In the genomic region with DNA sequence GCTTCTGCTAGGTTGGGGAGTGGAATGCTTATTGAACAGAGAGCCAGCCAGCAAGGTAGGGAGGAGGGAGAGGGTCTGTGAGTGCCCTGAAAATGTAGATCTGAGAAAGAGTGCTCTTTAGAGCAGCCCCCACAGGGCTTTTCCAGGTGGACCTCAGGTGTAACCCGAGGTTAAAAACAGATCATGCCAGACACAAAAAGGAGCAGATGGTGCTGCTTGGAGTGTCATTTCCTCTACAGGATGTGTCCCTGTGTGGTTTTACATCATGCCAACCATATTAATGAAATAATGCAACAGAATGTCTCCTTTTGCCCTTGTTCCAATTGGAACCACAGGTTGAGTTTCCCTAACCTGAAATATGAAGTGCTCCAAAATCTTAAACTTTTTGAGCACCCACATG, we compare ENCODE assay signal across 1 cellular context.
A peak's percentile ranks its signal among the peaks of the same experiment; 100 is the strongest.
TF ChIP-seq lines count a peak whose summit lies in the region.

No MANE protein-coding gene starts in this region.

TF ChIP-seq in GM12878, 131 proteins besides CTCF, POLR2A, EP300 and RAD21:
- TF ChIP-seq SIN3A (IDR thresholded peaks at IDR 0.05; ENCODE audit: low read depth, low read length) (no peak), EED (IDR thresholded peaks at IDR 0.05; ENCODE audit: low read depth) (peak; percentile 38), IKZF1 (conservative IDR thresholded peaks at IDR 0.05) (peak; percentile 34; the same call in 1 of the 2 replicates), WRNIP1 (IDR thresholded peaks at IDR 0.05; ENCODE audit: borderline replicate concordance, low read depth, low read length) (0 out of 2 replicates have a peak, but pooled peaks have one; percentile 50), MEF2A (IDR thresholded peaks at IDR 0.05; ENCODE audit: insufficient read depth, low read depth, low read length) (no peak), TBL1XR1 (IDR thresholded peaks at IDR 0.05; ENCODE audit: low read depth, low read length) (0 out of 2 replicates have a peak, but pooled peaks have one; percentile 28), RUNX3 (IDR thresholded peaks at IDR 0.05; ENCODE audit: low read length) (peak; percentile 49)
- TF ChIP-seq, protein P1, sequence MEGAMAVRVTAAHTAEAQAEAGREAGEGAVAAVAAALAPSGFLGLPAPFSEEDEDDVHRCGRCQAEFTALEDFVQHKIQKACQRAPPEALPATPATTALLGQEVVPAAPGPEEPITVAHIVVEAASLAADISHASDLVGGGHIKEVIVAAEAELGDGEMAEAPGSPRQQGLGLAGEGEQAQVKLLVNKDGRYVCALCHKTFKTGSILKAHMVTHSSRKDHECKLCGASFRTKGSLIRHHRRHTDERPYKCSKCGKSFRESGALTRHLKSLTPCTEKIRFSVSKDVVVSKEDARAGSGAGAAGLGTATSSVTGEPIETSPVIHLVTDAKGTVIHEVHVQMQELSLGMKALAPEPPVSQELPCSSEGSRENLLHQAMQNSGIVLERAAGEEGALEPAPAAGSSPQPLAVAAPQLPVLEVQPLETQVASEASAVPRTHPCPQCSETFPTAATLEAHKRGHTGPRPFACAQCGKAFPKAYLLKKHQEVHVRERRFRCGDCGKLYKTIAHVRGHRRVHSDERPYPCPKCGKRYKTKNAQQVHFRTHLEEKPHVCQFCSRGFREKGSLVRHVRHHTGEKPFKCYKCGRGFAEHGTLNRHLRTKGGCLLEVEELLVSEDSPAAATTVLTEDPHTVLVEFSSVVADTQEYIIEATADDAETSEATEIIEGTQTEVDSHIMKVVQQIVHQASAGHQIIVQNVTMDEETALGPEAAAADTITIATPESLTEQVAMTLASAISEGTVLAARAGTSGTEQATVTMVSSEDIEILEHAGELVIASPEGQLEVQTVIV (IDR thresholded peaks at IDR 0.05; ENCODE audit: borderline replicate concordance, partially characterized antibody): no peak
- TF ChIP-seq, protein P2, sequence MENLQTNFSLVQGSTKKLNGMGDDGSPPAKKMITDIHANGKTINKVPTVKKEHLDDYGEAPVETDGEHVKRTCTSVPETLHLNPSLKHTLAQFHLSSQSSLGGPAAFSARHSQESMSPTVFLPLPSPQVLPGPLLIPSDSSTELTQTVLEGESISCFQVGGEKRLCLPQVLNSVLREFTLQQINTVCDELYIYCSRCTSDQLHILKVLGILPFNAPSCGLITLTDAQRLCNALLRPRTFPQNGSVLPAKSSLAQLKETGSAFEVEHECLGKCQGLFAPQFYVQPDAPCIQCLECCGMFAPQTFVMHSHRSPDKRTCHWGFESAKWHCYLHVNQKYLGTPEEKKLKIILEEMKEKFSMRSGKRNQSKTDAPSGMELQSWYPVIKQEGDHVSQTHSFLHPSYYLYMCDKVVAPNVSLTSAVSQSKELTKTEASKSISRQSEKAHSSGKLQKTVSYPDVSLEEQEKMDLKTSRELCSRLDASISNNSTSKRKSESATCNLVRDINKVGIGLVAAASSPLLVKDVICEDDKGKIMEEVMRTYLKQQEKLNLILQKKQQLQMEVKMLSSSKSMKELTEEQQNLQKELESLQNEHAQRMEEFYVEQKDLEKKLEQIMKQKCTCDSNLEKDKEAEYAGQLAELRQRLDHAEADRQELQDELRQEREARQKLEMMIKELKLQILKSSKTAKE (IDR thresholded peaks at IDR 0.05; ENCODE audit: low read depth, poor library complexity, severe bottlenecking): no peak
- TF ChIP-seq, protein P3, sequence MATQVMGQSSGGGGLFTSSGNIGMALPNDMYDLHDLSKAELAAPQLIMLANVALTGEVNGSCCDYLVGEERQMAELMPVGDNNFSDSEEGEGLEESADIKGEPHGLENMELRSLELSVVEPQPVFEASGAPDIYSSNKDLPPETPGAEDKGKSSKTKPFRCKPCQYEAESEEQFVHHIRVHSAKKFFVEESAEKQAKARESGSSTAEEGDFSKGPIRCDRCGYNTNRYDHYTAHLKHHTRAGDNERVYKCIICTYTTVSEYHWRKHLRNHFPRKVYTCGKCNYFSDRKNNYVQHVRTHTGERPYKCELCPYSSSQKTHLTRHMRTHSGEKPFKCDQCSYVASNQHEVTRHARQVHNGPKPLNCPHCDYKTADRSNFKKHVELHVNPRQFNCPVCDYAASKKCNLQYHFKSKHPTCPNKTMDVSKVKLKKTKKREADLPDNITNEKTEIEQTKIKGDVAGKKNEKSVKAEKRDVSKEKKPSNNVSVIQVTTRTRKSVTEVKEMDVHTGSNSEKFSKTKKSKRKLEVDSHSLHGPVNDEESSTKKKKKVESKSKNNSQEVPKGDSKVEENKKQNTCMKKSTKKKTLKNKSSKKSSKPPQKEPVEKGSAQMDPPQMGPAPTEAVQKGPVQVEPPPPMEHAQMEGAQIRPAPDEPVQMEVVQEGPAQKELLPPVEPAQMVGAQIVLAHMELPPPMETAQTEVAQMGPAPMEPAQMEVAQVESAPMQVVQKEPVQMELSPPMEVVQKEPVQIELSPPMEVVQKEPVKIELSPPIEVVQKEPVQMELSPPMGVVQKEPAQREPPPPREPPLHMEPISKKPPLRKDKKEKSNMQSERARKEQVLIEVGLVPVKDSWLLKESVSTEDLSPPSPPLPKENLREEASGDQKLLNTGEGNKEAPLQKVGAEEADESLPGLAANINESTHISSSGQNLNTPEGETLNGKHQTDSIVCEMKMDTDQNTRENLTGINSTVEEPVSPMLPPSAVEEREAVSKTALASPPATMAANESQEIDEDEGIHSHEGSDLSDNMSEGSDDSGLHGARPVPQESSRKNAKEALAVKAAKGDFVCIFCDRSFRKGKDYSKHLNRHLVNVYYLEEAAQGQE (IDR thresholded peaks at IDR 0.05; ENCODE audit: low read depth, low read length): no peak
- TF ChIP-seq, protein P4, sequence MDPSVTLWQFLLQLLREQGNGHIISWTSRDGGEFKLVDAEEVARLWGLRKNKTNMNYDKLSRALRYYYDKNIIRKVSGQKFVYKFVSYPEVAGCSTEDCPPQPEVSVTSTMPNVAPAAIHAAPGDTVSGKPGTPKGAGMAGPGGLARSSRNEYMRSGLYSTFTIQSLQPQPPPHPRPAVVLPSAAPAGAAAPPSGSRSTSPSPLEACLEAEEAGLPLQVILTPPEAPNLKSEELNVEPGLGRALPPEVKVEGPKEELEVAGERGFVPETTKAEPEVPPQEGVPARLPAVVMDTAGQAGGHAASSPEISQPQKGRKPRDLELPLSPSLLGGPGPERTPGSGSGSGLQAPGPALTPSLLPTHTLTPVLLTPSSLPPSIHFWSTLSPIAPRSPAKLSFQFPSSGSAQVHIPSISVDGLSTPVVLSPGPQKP (IDR thresholded peaks at IDR 0.05; ENCODE audit: low read depth, low read length): no peak
- TF ChIP-seq, protein P5, sequence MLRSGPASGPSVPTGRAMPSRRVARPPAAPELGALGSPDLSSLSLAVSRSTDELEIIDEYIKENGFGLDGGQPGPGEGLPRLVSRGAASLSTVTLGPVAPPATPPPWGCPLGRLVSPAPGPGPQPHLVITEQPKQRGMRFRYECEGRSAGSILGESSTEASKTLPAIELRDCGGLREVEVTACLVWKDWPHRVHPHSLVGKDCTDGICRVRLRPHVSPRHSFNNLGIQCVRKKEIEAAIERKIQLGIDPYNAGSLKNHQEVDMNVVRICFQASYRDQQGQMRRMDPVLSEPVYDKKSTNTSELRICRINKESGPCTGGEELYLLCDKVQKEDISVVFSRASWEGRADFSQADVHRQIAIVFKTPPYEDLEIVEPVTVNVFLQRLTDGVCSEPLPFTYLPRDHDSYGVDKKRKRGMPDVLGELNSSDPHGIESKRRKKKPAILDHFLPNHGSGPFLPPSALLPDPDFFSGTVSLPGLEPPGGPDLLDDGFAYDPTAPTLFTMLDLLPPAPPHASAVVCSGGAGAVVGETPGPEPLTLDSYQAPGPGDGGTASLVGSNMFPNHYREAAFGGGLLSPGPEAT (IDR thresholded peaks at IDR 0.05; ENCODE audit: low read depth): 0 out of 2 replicates have a peak, but pooled peaks have one; percentile 9
- TF ChIP-seq, protein P6, sequence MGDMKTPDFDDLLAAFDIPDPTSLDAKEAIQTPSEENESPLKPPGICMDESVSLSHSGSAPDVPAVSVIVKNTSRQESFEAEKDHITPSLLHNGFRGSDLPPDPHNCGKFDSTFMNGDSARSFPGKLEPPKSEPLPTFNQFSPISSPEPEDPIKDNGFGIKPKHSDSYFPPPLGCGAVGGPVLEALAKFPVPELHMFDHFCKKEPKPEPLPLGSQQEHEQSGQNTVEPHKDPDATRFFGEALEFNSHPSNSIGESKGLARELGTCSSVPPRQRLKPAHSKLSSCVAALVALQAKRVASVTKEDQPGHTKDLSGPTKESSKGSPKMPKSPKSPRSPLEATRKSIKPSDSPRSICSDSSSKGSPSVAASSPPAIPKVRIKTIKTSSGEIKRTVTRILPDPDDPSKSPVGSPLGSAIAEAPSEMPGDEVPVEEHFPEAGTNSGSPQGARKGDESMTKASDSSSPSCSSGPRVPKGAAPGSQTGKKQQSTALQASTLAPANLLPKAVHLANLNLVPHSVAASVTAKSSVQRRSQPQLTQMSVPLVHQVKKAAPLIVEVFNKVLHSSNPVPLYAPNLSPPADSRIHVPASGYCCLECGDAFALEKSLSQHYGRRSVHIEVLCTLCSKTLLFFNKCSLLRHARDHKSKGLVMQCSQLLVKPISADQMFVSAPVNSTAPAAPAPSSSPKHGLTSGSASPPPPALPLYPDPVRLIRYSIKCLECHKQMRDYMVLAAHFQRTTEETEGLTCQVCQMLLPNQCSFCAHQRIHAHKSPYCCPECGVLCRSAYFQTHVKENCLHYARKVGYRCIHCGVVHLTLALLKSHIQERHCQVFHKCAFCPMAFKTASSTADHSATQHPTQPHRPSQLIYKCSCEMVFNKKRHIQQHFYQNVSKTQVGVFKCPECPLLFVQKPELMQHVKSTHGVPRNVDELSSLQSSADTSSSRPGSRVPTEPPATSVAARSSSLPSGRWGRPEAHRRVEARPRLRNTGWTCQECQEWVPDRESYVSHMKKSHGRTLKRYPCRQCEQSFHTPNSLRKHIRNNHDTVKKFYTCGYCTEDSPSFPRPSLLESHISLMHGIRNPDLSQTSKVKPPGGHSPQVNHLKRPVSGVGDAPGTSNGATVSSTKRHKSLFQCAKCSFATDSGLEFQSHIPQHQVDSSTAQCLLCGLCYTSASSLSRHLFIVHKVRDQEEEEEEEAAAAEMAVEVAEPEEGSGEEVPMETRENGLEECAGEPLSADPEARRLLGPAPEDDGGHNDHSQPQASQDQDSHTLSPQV (IDR thresholded peaks at IDR 0.05): no peak
